Comparison of ENCODE assay signal across 14 cellular contexts in genomic region chr17:17505610-17506171, GRCh38.
"Had no signal": no experiment of that assay in that cellular context is flagged by ENCODE, and none has a peak within 500 bp of the region (broad histone marks: within the 10 kb centered on the region; RNA-seq: fewer than 3 reads in every experiment).

No MANE protein-coding gene starts in this region.

- DNase-seq: activated CD4-positive, alpha-beta T cell treated with anti-CD3 and anti-CD28 coated beads, Interleukin-2, amount 50 U/mL, for 1 hour; activated naive CD4-positive, alpha-beta T cell; dermis blood vessel endothelial cell; foreskin melanocyte; naive B cell; stimulated activated CD4-positive, alpha-beta T cell treated with anti-CD3 and anti-CD28 coated beads, Interleukin-4, amount 100 ng/mL, for 4 hours; stimulated activated CD8-positive, alpha-beta memory T cell treated with anti-CD3 and anti-CD28 coated beads, Interleukin-4, amount 100 ng/mL, for 48 hours; stimulated activated naive CD4-positive, alpha-beta T cell treated with Interleukin-2 at 50 U/mL for 16 hours; trophoblast cell had no signal

- H3K4me3 Mint-ChIP-seq: naive B cell had no signal

- H3K9me3 ChIP-seq: heart left ventricle, pancreas had no signal

- H3K9me3 Mint-ChIP-seq: naive B cell had no signal

- ATAC-seq: activated CD4-positive, CD25-positive, alpha-beta regulatory T cell treated with anti-CD3 and anti-CD28 coated beads, Interleukin-2, amount 50 U/mL, for 24 hours had no signal

- H3K27ac ChIP-seq: epithelial cell of prostate had no signal

- FAIRE-seq: pancreas, small intestine had no signal

- H3K36me3 Mint-ChIP-seq: naive B cell had no signal

- H3K4me1 ChIP-seq: pancreas had no signal

- H3K4me3 ChIP-seq: heart left ventricle, pancreas had no signal

- H3K36me3 ChIP-seq: heart left ventricle, pancreas had no signal

- H3K27me3 ChIP-seq: heart left ventricle, pancreas had no signal
